8 cellular contexts compared by ENCODE assay signal in the genomic region with DNA sequence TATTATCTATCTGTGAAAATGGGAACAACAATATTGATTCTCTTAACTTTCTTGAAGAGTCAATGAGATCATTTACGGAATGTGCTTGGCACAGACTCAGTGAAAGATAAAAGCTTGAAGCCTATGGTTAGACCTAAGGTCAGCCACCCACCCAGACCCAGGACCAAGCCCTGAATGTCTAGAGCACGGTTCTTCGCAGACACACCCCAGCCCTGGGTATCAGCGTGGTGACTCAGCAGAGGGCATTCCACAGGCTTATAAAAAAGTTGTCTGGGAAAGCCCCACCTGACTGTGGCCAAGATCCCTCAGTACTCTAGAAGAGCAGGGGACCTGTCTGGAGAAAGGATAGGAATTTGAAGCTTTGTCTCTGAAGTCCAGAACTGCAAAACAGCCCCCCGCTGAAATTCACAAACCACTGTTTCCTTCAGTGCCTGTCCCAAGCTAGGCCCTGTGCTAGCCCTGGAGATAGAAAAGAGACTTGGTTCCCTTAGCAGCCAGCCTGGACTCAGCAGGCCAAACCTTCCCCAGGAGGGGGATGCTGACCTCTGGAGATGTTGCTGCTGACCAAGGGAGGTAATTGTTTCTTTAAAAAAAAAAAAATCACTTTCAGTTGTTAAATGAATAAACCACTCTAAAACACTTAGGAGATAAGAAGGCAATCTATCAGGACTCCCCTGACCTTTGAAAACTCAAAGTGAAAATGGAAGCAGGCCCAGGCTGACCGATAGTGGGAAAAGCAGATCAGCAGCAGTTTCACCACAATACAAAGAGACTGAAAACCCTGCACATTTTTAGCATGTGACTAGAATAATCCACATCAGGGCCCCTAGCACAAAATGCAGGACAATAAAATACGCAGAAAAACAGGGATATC.
A peak's percentile ranks its signal among the peaks of the same experiment; 100 is the strongest.
DNase-seq lines count a peak whose midpoint lies in the region; ATAC-seq and TF ChIP-seq lines count a peak whose summit lies in the region.

No MANE protein-coding gene starts in this region.

- H3K27me3 ChIP-seq in left lung (no peaks in the 10 kb centered on the region), spleen (replicated peaks in 1 of 7) (no peaks in the 10 kb centered on the region)

- H3K4me3 Mint-ChIP-seq in naive thymus-derived CD8-positive, alpha-beta T cell: no peak overlapping the region

- H3K4me1 Mint-ChIP-seq in naive thymus-derived CD8-positive, alpha-beta T cell: peaks cover 19 to 40% (median 26%) of the 10 kb centered on the region in 4 donors

- no peaks in the 10 kb centered on the region for H3K36me3 Mint-ChIP-seq in naive thymus-derived CD8-positive, alpha-beta T cell

- WGBS in spleen, 5 donors: 63 to 74% (median 71%) methylated on average over 7 of the region's 7 CpGs

- POLR2A ChIA-PET in naive thymus-derived CD8-positive, alpha-beta T cell (lab: Charles Lee): no interaction called here

- no peaks in the 10 kb centered on the region for H3K27me3 Mint-ChIP-seq in naive thymus-derived CD8-positive, alpha-beta T cell

- peak overlapping the region; percentile 17; the same call in 1 of the 2 replicates for H3K4me3 ChIP-seq in GM12865 (ENCODE audit: low read depth, low read length)
- H3K4me3 ChIP-seq in left lung: no peak overlapping the region
- no peak overlapping the region for H3K4me3 ChIP-seq in spleen

- H3K9me3 ChIP-seq in left lung (no peaks in the 10 kb centered on the region), spleen (no peaks in the 10 kb centered on the region)

- H3K27ac ChIP-seq in left lung (peak overlapping the region; percentile 30 to 74), spleen (peak overlapping the region in 2 of 8 donors; percentile 9 to 15)

- H3K4me1 ChIP-seq in left lung: peaks cover 4 to 7% of the 10 kb centered on the region in 2 donors
- H3K4me1 ChIP-seq in spleen: peaks cover 0 to 41% (median 9%) of the 10 kb centered on the region in 6 donors

- TF ChIP-seq CTCF in GM12865 (IDR thresholded peaks at IDR 0.05; ENCODE audit: insufficient read depth, low read depth, low read length, missing control alignments): no peak
- TF ChIP-seq CTCF in left lung (IDR thresholded peaks at IDR 0.05): no peak
- no peak for TF ChIP-seq CTCF in spleen (IDR thresholded peaks at IDR 0.05 in 8 of 11, conservative IDR thresholded peaks at IDR 0.05 in 3 of 11)

- peak overlapping the region in 1 of 10 donors; percentile 57 for H3K27ac Mint-ChIP-seq in naive thymus-derived CD8-positive, alpha-beta T cell

- DNase-seq in GM12865 (ENCODE audit: low read depth): peak; percentile 92
- peak; percentile 68 for DNase-seq in activated T-cell treated with anti-CD3 and anti-CD28 coated beads, Interleukin-2, amount 50 U/mL, for 48 hours
- DNase-seq in left lung: peak in 1 of 2 donors; percentile 56
- no peak for DNase-seq in naive thymus-derived CD8-positive, alpha-beta T cell
- no peak for DNase-seq in spleen
- no peak for DNase-seq in NCI-H524 (lab: John Stamatoyannopoulos, UW)

- TF ChIP-seq POLR2A in spleen (IDR thresholded peaks at IDR 0.05): no peak

- intact Hi-C loops in left lung (cut with DNase I) (no loop called here), spleen (cut with DNase I; ENCODE audit: low total_unique reads) (no loop called here)

- ATAC-seq in GM21423 (IDR thresholded peaks at IDR 0.05; ENCODE audit: unreplicated experiment) (peak; percentile 58), HG03558 (IDR thresholded peaks at IDR 0.05; ENCODE audit: extremely low read depth, unreplicated experiment) (peak; percentile 64), left lung (peak; percentile 90)
- ATAC-seq in naive thymus-derived CD8-positive, alpha-beta T cell: no peak

- H3K9me3 Mint-ChIP-seq in naive thymus-derived CD8-positive, alpha-beta T cell: no peaks in the 10 kb centered on the region

- no peaks in the 10 kb centered on the region for H3K36me3 ChIP-seq in left lung
- H3K36me3 ChIP-seq in spleen: no peaks in the 10 kb centered on the region

Comparison
In these comparisons a context has a peak if more than half of its experiments do, and no peak if none do; other contexts are left out.
1. DNase-seq: peak in GM12865 (single experiment) and activated T-cell treated with anti-CD3 and anti-CD28 coated beads, Interleukin-2, amount 50 U/mL, for 48 hours (2 of 2); none in naive thymus-derived CD8-positive, alpha-beta T cell (0 of 10), spleen (single experiment) and NCI-H524 (0 of 2).
2. ATAC-seq: peak in GM21423 (single experiment), HG03558 (single experiment) and left lung (single experiment); none in naive thymus-derived CD8-positive, alpha-beta T cell (0 of 2).